Comparison of ENCODE assay signal across 8 cellular contexts in the genomic region with DNA sequence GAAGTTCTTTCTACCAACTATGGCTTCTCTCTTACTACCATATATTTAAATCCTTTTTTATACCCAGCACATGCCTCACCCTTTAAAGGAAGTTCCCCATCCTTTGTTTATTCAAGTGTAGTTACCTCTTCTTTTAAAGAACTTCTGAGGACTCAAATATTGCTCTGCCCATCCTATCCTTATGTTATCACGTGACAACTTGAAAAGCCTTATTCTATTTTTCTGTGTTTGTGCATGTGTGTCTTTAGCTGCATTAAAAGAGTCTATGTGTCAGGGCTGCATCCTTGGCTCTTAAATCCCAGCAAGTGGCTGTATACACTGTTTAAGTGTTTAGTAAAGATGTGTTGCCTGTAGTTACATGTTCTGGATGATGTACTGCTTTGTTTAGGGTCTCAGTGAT. TPM values are rescaled to one million over a fixed set of nuclear protein-coding genes. Genes with fewer than 3 reads are reported as not detected.
"Had no signal": no experiment of that assay in that cellular context is flagged by ENCODE, and none has a peak within 500 bp of the region (broad histone marks: within the 10 kb centered on the region; RNA-seq: fewer than 3 reads in every experiment).

No MANE protein-coding gene starts in this region.

- DNase-seq: GDM1, GF-D8 had no signal

- ATAC-seq: GM12878 had no signal

- H3K4me3 ChIP-seq: GM12878 had no signal

- FAIRE-seq: G401.6, GM12878, GM12891, GM12892, GM18507, GM19239 had no signal

RNA-seq across cellular contexts. Expression of gene FSHR, which starts 22.5 kb away (rescaled TPM):
- total RNA-seq: GM12878 had no signal
- polyA plus RNA-seq: GM12878 had no signal
